Comparison of ENCODE assay signal across 8 cellular contexts in the genomic region with DNA sequence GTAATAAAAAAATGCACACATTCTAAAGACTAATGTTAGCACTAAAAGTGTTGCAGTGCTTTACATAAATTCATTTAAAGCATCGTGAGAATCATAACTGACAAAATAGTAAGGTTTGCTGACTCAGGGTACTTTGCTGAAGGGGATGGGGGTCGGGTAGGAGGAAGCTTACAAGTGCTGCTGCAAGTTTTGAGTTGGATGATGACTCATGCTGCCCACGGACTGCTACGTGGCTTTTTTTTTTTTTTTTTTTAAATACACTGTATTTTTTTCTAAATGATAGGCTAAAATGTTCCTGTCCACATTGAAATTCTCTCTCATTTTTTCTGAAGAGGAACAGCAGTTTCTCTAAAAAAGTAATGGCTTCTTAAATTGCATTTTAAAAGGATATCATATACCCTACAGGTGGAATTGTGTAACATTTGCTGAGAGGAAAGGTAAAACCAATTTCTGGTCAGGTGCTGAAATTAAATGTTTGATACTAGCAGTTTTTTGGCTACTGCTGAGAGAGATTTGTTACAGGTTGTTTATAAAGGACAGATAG. TPM values are rescaled to one million over a fixed set of nuclear protein-coding genes. Genes with fewer than 3 reads are reported as not detected.
A peak's percentile ranks its signal among the peaks of the same experiment; 100 is the strongest.
DNase-seq lines count a peak whose midpoint lies in the region; TF ChIP-seq lines count a peak whose summit lies in the region.

No MANE protein-coding gene starts in this region.

- H3K9me3 Mint-ChIP-seq in neural progenitor cell = peaks cover 5% of the 10 kb centered on the region

- peak overlapping the region; percentile 33 for H3K9ac ChIP-seq in neural progenitor cell

- intact Hi-C loops in A673 (cut with micrococcal nuclease; ENCODE audit: unreplicated experiment) (loop anchor here (5.0 kb wide), 1 partner anchor 46 kb away; no protein-coding TSS in a partner anchor), esophagus muscularis mucosa (cut with DNase I) (loop anchor here (5.0 kb wide), 1 partner anchor 49 kb away; the partner anchor contains the start of gene LEO1)

- TF ChIP-seq CTCF in A673 (conservative IDR thresholded peaks at IDR 0.05; ENCODE audit: low read depth, low read length) = no peak
- TF ChIP-seq CTCF in esophagus muscularis mucosa (IDR thresholded peaks at IDR 0.05) = peak in 1 of 3 experiments; percentile 12
- TF ChIP-seq CTCF in neural progenitor cell (IDR thresholded peaks at IDR 0.05) = peak; percentile 5

- no peaks in the 10 kb centered on the region for H3K27me3 ChIP-seq in A673 (replicated peaks; ENCODE audit: insufficient read depth, low read depth, low read length, poor library complexity)
- H3K27me3 ChIP-seq in esophagus muscularis mucosa = no peaks in the 10 kb centered on the region
- H3K27me3 ChIP-seq in neural progenitor cell = no peaks in the 10 kb centered on the region

- peak overlapping the region; percentile 91 for H3K27ac ChIP-seq in A673 (ENCODE audit: low read depth, low read length, poor library complexity, severe bottlenecking)
- peak overlapping the region; percentile 94 to 96 (median 95) for H3K27ac ChIP-seq in esophagus muscularis mucosa (replicated peaks in 1 of 4)
- no peak overlapping the region for H3K27ac ChIP-seq in neural progenitor cell

- H3K27me3 Mint-ChIP-seq in neural progenitor cell (ENCODE audit: insufficient read depth, low read depth) = peaks cover 2% of the 10 kb centered on the region

- no peak overlapping the region for H3K27ac Mint-ChIP-seq in neural progenitor cell

- peaks cover 66% of the 10 kb centered on the region for H3K79me2 ChIP-seq in neural progenitor cell (ENCODE audit: low read depth)

- peaks cover 22% of the 10 kb centered on the region for H3F3A ChIP-seq in neural progenitor cell (ENCODE audit: low read depth)

- DNase-seq in A673 (ENCODE audit: low spot score) = peak; percentile 84
- DNase-seq in NOMO-1 treated with dmso at 0.1 percent for 144 hours (lab: John Stamatoyannopoulos, UW; ENCODE audit: unreplicated experiment) = peak; percentile 68
- DNase-seq in activated T-cell treated with anti-CD3 and anti-CD28 coated beads for 1 hour (ENCODE audit: low read depth) = peak; percentile 33
- DNase-seq in esophagus muscularis mucosa (ENCODE audit: extremely low spot score) = no peak
- DNase-seq in neural progenitor cell (ENCODE audit: low spot score) = peak; percentile 24
- peak; percentile 61 for DNase-seq in superior temporal gyrus (ENCODE audit: extremely low spot score)
- DNase-seq in NCI-H1694 (lab: John Stamatoyannopoulos, UW) = no peak

- peaks cover 13% of the 10 kb centered on the region for H3K4me1 ChIP-seq in A673 (ENCODE audit: insufficient read depth, low read length, poor library complexity, severe bottlenecking)
- H3K4me1 ChIP-seq in esophagus muscularis mucosa = peaks cover 34 to 44% (median 39%) of the 10 kb centered on the region in 4 donors
- H3K4me1 ChIP-seq in neural progenitor cell = peaks cover 12% of the 10 kb centered on the region

- peak overlapping the region; percentile 96 for H3K4me3 Mint-ChIP-seq in neural progenitor cell

- no peaks in the 10 kb centered on the region for H3K36me3 ChIP-seq in A673 (ENCODE audit: insufficient read depth, low read length, poor library complexity, severe bottlenecking)
- no peaks in the 10 kb centered on the region for H3K36me3 ChIP-seq in esophagus muscularis mucosa
- H3K36me3 ChIP-seq in neural progenitor cell = no peaks in the 10 kb centered on the region

- CTCF ChIA-PET in A673 (lab: Charles Lee) = interaction anchor here (0.6 kb wide), 1 partner anchor 146 kb away, joined by 14 read pairs; no protein-coding TSS in a partner anchor

- TF ChIP-seq EP300 in esophagus muscularis mucosa (IDR thresholded peaks at IDR 0.05) = no peak

- peaks cover 9% of the 10 kb centered on the region for H3K36me3 Mint-ChIP-seq in neural progenitor cell

- 0% methylated on average over 4 of the region's 4 CpGs for WGBS in esophagus muscularis mucosa

- H3K4me3 ChIP-seq in A673 (ENCODE audit: low read depth, low read length, poor library complexity, severe bottlenecking) = peak overlapping the region; percentile 85
- H3K4me3 ChIP-seq in esophagus muscularis mucosa = peak overlapping the region; percentile 63 to 88 (median 74)
- H3K4me3 ChIP-seq in neural progenitor cell = peak overlapping the region; percentile 64

- peak; percentile 23 for TF ChIP-seq POLR2A in GM19193 (IDR thresholded peaks at IDR 0.05; ENCODE audit: extremely low read depth, insufficient read depth, insufficient read length)
- TF ChIP-seq POLR2A in esophagus muscularis mucosa (IDR thresholded peaks at IDR 0.05; ENCODE audit: low read depth) = no peak

- no peaks in the 10 kb centered on the region for H3K9me3 ChIP-seq in A673 (ENCODE audit: low read depth, low read length, poor library complexity, severe bottlenecking)
- H3K9me3 ChIP-seq in esophagus muscularis mucosa = no peaks in the 10 kb centered on the region
- H3K9me3 ChIP-seq in neural progenitor cell (ENCODE audit: low read depth) = no peaks in the 10 kb centered on the region

- POLR2A ChIA-PET in A673 (lab: Charles Lee; ENCODE audit: low non-redundant PET) = no interaction called here

- no peak overlapping the region for H2AFZ ChIP-seq in neural progenitor cell (replicated peaks)

- peaks cover 46% of the 10 kb centered on the region for H4K20me1 ChIP-seq in neural progenitor cell (ENCODE audit: low read depth)

- BruUV-seq in A673 (replicated peaks; lab: Mats Ljungman, UMichigan) = no TSS peak

- H3K4me1 Mint-ChIP-seq in neural progenitor cell = peaks cover 34% of the 10 kb centered on the region

- H3K4me2 ChIP-seq in neural progenitor cell = peak overlapping the region; percentile 76

RNA-seq across cellular contexts. Expression of gene MAPK6, which starts 2.2 kb away (rescaled TPM):
- total RNA-seq in A673 (2021) (50.9 and 56.4 TPM in 2 replicates), esophagus muscularis mucosa (10 to 100 TPM; 13.3 to 19.4 (median 14.2) TPM), neural progenitor cell (ENCODE audit: low replicate concordance) (90.8 and 128 TPM in 2 replicates)

RNA-seq across cellular contexts. Expression of gene LEO1, which starts 49.6 kb away (rescaled TPM):
- 37.5 and 40.0 TPM in 2 replicates for total RNA-seq in A673 (2021)
- 10 to 100 TPM in 2 of 4 donors, 1 to 10 TPM in 2; 7.9 to 14.1 (median 10.5) TPM for total RNA-seq in esophagus muscularis mucosa
- 26.6 and 43.9 TPM in 2 replicates for total RNA-seq in neural progenitor cell (ENCODE audit: low replicate concordance)

Comparison
In these comparisons a context has a peak if more than half of its experiments do, and no peak if none do; other contexts are left out.
1. DNase-seq: peak in A673 (single experiment), NOMO-1 treated with dmso at 0.1 percent for 144 hours (single experiment), activated T-cell treated with anti-CD3 and anti-CD28 coated beads for 1 hour (single experiment), neural progenitor cell (single experiment) and superior temporal gyrus (single experiment); none in esophagus muscularis mucosa (single experiment) and NCI-H1694 (single experiment).
2. Peak in every context shown above with its lines, with median percentiles within 50 percentile points of each other: H3K4me3 ChIP-seq.